ENCODE assay signal across 16 cellular contexts in the genomic region with DNA sequence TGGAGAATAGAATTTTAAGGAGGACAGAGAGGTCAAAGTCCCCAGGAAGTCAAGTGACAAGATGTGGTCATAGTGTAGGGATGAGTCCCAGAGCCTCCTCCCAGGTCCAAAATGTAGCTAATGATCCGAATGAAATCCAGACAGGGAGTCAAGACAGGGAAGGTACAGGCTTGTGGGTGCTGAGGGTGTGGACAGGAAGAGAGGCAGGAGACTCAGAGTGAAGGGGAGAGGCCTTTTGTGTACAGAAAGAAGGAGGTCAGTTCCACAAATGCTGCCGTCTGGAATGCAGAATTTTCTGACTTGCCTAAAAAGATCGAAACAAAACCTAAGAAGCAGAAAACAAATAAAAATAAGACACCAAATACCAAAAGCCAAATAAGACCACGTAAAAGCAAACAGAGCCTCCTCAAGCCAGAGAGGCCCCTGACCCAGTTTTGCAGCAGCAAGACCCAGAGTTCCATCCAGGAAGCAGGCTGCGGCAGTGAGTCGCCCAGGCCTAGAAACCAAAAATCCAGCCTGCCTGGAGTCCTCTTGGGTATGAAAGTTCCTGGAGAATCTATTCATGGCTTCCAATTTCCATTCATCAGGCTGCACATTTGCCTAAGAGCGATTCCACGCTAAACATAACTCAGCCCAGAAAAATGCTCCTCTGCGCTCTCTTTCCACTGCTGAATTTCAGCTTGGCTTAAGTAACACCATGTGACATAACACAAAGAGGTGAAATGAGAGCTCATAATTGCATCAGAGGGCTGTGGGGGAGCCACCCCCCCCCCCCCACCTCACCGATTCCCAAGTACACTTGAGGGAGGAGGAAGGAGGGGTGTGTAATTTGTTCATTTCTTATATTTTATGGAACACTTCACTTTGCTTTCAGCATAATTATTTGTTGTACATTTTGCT.
DNase-seq lines count a peak whose midpoint lies in the region; ATAC-seq and TF ChIP-seq lines count a peak whose summit lies in the region.
"Had no signal": no experiment of that assay in that cellular context is flagged by ENCODE, and none has a peak within 500 bp of the region (broad histone marks: within the 10 kb centered on the region; RNA-seq: fewer than 3 reads in every experiment).

No MANE protein-coding gene starts in this region.

- no peaks in the 10 kb centered on the region for H3K9me3 ChIP-seq in mesodermal cell (ENCODE audit: control insufficient read depth, low read length)
- no peaks in the 10 kb centered on the region for H3K9me3 ChIP-seq in body of pancreas

- no peak overlapping the region for H3K4me3 ChIP-seq in NB4 (ENCODE audit: low read depth, low read length)
- no peak overlapping the region for H3K4me3 ChIP-seq in mesodermal cell (ENCODE audit: extremely low read depth, insufficient read depth, low read length, poor library complexity, severe bottlenecking)
- H3K4me3 ChIP-seq in body of pancreas: no peak overlapping the region

- H3K27ac ChIP-seq in cingulate gyrus (ENCODE audit: low read depth, low read length) (peak overlapping the region; percentile 11), mesodermal cell (ENCODE audit: low read depth, low read length, severe bottlenecking) (peak overlapping the region; percentile 74), body of pancreas (no peak overlapping the region)

- TF ChIP-seq POLR2A in NB4 (IDR thresholded peaks at IDR 0.05; ENCODE audit: extremely low read depth, insufficient read length) (no peak), body of pancreas (IDR thresholded peaks at IDR 0.05) (no peak)

- H3K4me1 ChIP-seq in mesodermal cell (ENCODE audit: control insufficient read depth, insufficient read depth, low read length, poor library complexity, severe bottlenecking) (peaks cover 14% of the 10 kb centered on the region), body of pancreas (no peaks in the 10 kb centered on the region)

- no peak for ATAC-seq in body of pancreas
- ATAC-seq in HG03521 (IDR thresholded peaks at IDR 0.05; ENCODE audit: unreplicated experiment): no peak
- ATAC-seq in HG03196 (IDR thresholded peaks at IDR 0.05; ENCODE audit: unreplicated experiment): no peak
- ATAC-seq: natural killer cell treated with Interleukin-12 subunit alpha and Interleukin-12 subunit beta and Interleukin-15 and Interleukin-18, amount 100 ng/mL, for 72 hours; stimulated activated naive CD8-positive, alpha-beta T cell treated with anti-CD3 and anti-CD28 coated beads, Interleukin-15, Interleukin-2, amounts not matched to agents 100 U/mL and 50 U/mL, for 24 hours; WTC11 had no signal

- WGBS in mesodermal cell (ENCODE audit: insufficient coverage in 2 of 2), 2 experiments: 69 to 80% methylated on average over 3 to 5 of the region's 10 CpGs
- WGBS in body of pancreas, 2 donors: 56 to 65% methylated on average over 10 of the region's 10 CpGs

- no peaks in the 10 kb centered on the region for H3K36me3 ChIP-seq in mesodermal cell (ENCODE audit: control insufficient read depth, insufficient read depth, low read length)
- no peaks in the 10 kb centered on the region for H3K36me3 ChIP-seq in body of pancreas (replicated peaks in 1 of 2; ENCODE audit: insufficient read depth in 1 of 2, low read depth in 2 of 2)

- TF ChIP-seq CTCF in NB4 (IDR thresholded peaks at IDR 0.05; ENCODE audit: low read depth, low read length): no peak
- TF ChIP-seq CTCF in body of pancreas (IDR thresholded peaks at IDR 0.05): no peak

- DNase-seq in AG20443 (ENCODE audit: low spot score): peak; percentile 56
- DNase-seq in NB4 (ENCODE audit: low read depth): peak; percentile 21
- no peak for DNase-seq in body of pancreas
- no peak for DNase-seq in posterior vena cava (ENCODE audit: low spot score)
- DNase-seq: COR-L47; cortex of kidney; NCI-H2171; SHP77; stimulated activated CD4-positive, alpha-beta T cell treated with anti-CD3 and anti-CD28 coated beads, Interleukin-1b, Interleukin-23, amount 100 ng/mL, for 48 hours; stimulated activated naive CD8-positive, alpha-beta T cell treated with anti-CD3 and anti-CD28 coated beads, Interleukin-15, Interleukin-2, amounts not matched to agents 100 U/mL and 50 U/mL, for 24 hours had no signal

- intact Hi-C loops in body of pancreas (cut with DNase I): no loop called here
- intact Hi-C loops in posterior vena cava (cut with DNase I): no loop called here

- H3K27me3 ChIP-seq in body of pancreas: no peaks in the 10 kb centered on the region

Comparison
In these comparisons a context has a peak if more than half of its experiments do, and no peak if none do; other contexts are left out.
1. DNase-seq: peak in AG20443 (single experiment) and NB4 (single experiment); none in body of pancreas (0 of 4) and posterior vena cava (single experiment).
2. H3K27ac ChIP-seq: peak in cingulate gyrus (single experiment) and mesodermal cell (single experiment); none in body of pancreas (0 of 4).